ENCODE assay signal across 1 cellular context in the genomic region with DNA sequence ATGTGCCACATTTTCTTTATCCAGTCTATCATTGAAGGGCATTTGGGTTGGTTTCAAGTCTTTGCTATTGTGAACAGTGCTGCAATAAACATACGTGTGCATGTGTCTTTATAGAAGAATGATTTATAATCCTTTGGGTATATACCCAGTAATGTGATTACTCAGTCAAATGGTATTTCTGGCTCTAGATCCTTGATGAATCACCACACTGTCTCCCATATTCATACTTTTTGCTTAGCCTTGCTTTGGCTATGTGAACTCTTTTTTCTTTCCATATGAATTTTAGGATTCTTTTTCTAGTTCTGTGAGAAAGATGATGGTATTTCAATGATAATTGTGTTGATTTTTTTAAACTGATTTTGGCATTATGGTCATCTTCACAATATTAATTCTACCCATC.
TF ChIP-seq lines count a peak whose summit lies in the region.

No MANE protein-coding gene starts in this region.

TF ChIP-seq in SK-N-SH, 30 proteins besides CTCF, POLR2A, EP300 and RAD21 (continued from another document):
- TF ChIP-seq TEAD4 (IDR thresholded peaks at IDR 0.05; ENCODE audit: borderline replicate concordance, insufficient read depth) (peak; percentile 19; the same call in 1 of the 2 replicates), TCF12 (IDR thresholded peaks at IDR 0.05) (peak; percentile 29; the same call in 1 of the 2 replicates)
